Comparison of ENCODE assay signal across 16 cellular contexts in the genomic region with DNA sequence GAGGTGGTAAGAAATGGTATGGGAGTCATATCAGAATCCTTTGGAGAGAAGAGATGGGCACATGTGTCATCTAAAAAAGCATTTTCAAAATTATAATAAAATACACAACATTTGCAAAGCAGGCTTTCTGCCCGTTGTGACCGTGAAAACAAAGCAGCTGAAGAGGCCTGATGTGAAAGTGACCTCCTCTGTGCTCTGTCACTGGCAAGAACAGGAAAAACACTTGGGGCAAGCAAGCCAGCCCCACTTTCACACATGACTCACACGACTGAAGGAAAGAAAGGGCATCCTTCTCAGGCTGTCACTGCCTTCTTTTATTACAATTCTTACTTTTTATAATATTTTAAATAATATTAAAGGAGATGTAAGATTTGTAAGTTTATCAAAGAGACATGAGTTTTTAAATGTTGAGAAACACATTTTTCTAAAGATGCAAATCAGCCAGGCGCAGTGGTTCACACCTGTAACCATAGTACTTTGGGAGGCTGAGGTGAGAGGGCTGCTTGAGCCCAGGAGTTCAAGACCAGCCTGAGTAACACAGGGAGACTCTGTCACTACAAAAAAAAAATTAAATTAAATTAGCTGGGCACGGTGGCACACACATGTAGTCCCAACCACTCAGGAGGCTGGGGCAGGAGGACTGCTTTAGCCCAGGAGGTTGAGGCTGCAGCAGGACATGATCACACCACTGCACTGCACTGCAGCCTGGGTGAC.
DNase-seq lines count a peak whose midpoint lies in the region; ATAC-seq and TF ChIP-seq lines count a peak whose summit lies in the region.
"Had no signal": no experiment of that assay in that cellular context is flagged by ENCODE, and none has a peak within 500 bp of the region (broad histone marks: within the 10 kb centered on the region; RNA-seq: fewer than 3 reads in every experiment).

No MANE protein-coding gene starts in this region.

- H4K20me1 ChIP-seq in osteoblast (ENCODE audit: insufficient read depth, low read length): peaks cover 6% of the 10 kb centered on the region
- peaks cover 19% of the 10 kb centered on the region for H4K20me1 ChIP-seq in smooth muscle cell (ENCODE audit: low read depth)

- CTCF ChIA-PET in activated CD8-positive, alpha-beta memory T cell treated with anti-CD3 and anti-CD28 coated beads, Interleukin-2, amount 10 ng/mL, durations not matched to agents 7 days and 5 days (lab: Charles Lee): interaction anchor here (0.6 to 0.7 kb wide), 3 partner anchors 81 to 586 kb away, joined by 3 to 4 read pairs (median 3); no protein-coding TSS in a partner anchor
- CTCF ChIA-PET in activated B cell treated with CpG ODN at 0.5 μM for 24 hours (lab: Charles Lee): interaction anchor here (3.2 kb wide), 1 partner anchor 462 kb away, joined by 30 read pairs; no protein-coding TSS in a partner anchor

- H3K4me1 ChIP-seq in osteoblast (ENCODE audit: insufficient read depth, low read length) (no peaks in the 10 kb centered on the region), smooth muscle cell (ENCODE audit: low read depth) (no peaks in the 10 kb centered on the region), esophagus muscularis mucosa (peaks cover 0 to 15% (median 13%) of the 10 kb centered on the region in 4 donors)

- H2AFZ ChIP-seq in osteoblast (ENCODE audit: low read length) (no peak overlapping the region), smooth muscle cell (ENCODE audit: low read depth) (no peak overlapping the region)

- no peak for TF ChIP-seq EP300 in esophagus muscularis mucosa (IDR thresholded peaks at IDR 0.05)

- peak; percentile 30 for ATAC-seq in activated CD8-positive, alpha-beta memory T cell treated with anti-CD3 and anti-CD28 coated beads, Interleukin-2, amount 10 ng/mL, durations not matched to agents 7 days and 5 days
- ATAC-seq in GM21390 (IDR thresholded peaks at IDR 0.05; ENCODE audit: unreplicated experiment): peak; percentile 61
- ATAC-seq in activated B cell treated with CpG ODN at 0.5 μM for 24 hours (ENCODE audit: low read depth): peak; percentile 40
- ATAC-seq: mucosa of descending colon, Panc1 had no signal

- POLR2A ChIA-PET in activated B cell treated with CpG ODN at 0.5 μM for 24 hours (lab: Charles Lee): no interaction called here

- peaks cover 6% of the 10 kb centered on the region for H3K4me1 Mint-ChIP-seq in activated CD8-positive, alpha-beta memory T cell treated with anti-CD3 and anti-CD28 coated beads, Interleukin-2, amount 10 ng/mL, durations not matched to agents 7 days and 5 days
- H3K4me1 Mint-ChIP-seq in activated B cell treated with CpG ODN at 0.5 μM for 24 hours: peaks cover 6% of the 10 kb centered on the region

- H3K36me3 ChIP-seq in osteoblast (ENCODE audit: insufficient read depth, low read length) (no peaks in the 10 kb centered on the region), smooth muscle cell (ENCODE audit: low read depth) (no peaks in the 10 kb centered on the region), esophagus muscularis mucosa (no peaks in the 10 kb centered on the region)
- H3K36me3 ChIP-seq: cardiac muscle cell, HAP-1 had no signal

- no peaks in the 10 kb centered on the region for H3F3A ChIP-seq in smooth muscle cell (ENCODE audit: low read depth)

- intact Hi-C loops in activated B cell treated with CpG ODN at 0.5 μM for 24 hours (cut with micrococcal nuclease) (loop anchor here (2.0 kb wide), 3 partner anchors 177 to 1115 kb away; no protein-coding TSS in a partner anchor), esophagus muscularis mucosa (cut with DNase I) (loop anchor here (10.0 kb wide), 1 partner anchor 461 kb away; no protein-coding TSS in a partner anchor)

- no peak overlapping the region for H3K4me3 ChIP-seq in osteoblast (ENCODE audit: insufficient read depth, low read length)
- no peak overlapping the region for H3K4me3 ChIP-seq in smooth muscle cell
- no peak overlapping the region for H3K4me3 ChIP-seq in esophagus muscularis mucosa
- H3K4me3 ChIP-seq: cardiac muscle cell, HAP-1, mucosa of descending colon had no signal

- H3K27ac Mint-ChIP-seq in activated CD8-positive, alpha-beta memory T cell treated with anti-CD3 and anti-CD28 coated beads, Interleukin-2, amount 10 ng/mL, durations not matched to agents 7 days and 5 days: no peak overlapping the region
- peak overlapping the region; percentile 30 for H3K27ac Mint-ChIP-seq in activated B cell treated with CpG ODN at 0.5 μM for 24 hours
- H3K27ac Mint-ChIP-seq: activated T-helper 1 cell treated with anti-CD3 and anti-CD28 coated beads, Interleukin-12 subunit alpha, Interleukin-12 subunit beta, Interleukin-2, Interleukin-4 antibody, amounts not matched to agents 30 ng/mL and 10 ng/mL and 1 ng/mL, durations not matched to agents 14 hours and 24 hours and 36 hours had no signal

- no peak for TF ChIP-seq POLR2A in esophagus muscularis mucosa (IDR thresholded peaks at IDR 0.05; ENCODE audit: low read depth)

- H3K27me3 Mint-ChIP-seq in activated CD8-positive, alpha-beta memory T cell treated with anti-CD3 and anti-CD28 coated beads, Interleukin-2, amount 10 ng/mL, durations not matched to agents 7 days and 5 days: no peaks in the 10 kb centered on the region
- H3K27me3 Mint-ChIP-seq in activated B cell treated with CpG ODN at 0.5 μM for 24 hours: no peaks in the 10 kb centered on the region

- no peak for TF ChIP-seq CTCF in activated B cell treated with CpG ODN at 0.5 μM for 24 hours (IDR thresholded peaks at IDR 0.05)
- TF ChIP-seq CTCF in osteoblast (IDR thresholded peaks at IDR 0.05; ENCODE audit: extremely low read depth, low read depth, low read length): no peak
- no peak for TF ChIP-seq CTCF in smooth muscle cell (IDR thresholded peaks at IDR 0.05; ENCODE audit: borderline replicate concordance, insufficient read depth, poor library complexity, severe bottlenecking)
- TF ChIP-seq CTCF in esophagus muscularis mucosa (IDR thresholded peaks at IDR 0.05): no peak

- no peaks in the 10 kb centered on the region for H3K36me3 Mint-ChIP-seq in activated CD8-positive, alpha-beta memory T cell treated with anti-CD3 and anti-CD28 coated beads, Interleukin-2, amount 10 ng/mL, durations not matched to agents 7 days and 5 days
- H3K36me3 Mint-ChIP-seq in activated B cell treated with CpG ODN at 0.5 μM for 24 hours (ENCODE audit: low read depth): no peaks in the 10 kb centered on the region

- H3K4me2 ChIP-seq in osteoblast (ENCODE audit: insufficient read depth, low read length) (no peak overlapping the region), smooth muscle cell (no peak overlapping the region)

- no peaks in the 10 kb centered on the region for H3K27me3 ChIP-seq in osteoblast (ENCODE audit: insufficient read depth, low read length)
- no peaks in the 10 kb centered on the region for H3K27me3 ChIP-seq in smooth muscle cell (ENCODE audit: low read depth)
- no peaks in the 10 kb centered on the region for H3K27me3 ChIP-seq in esophagus muscularis mucosa
- H3K27me3 ChIP-seq: cardiac muscle cell had no signal

- no peak overlapping the region for H3K9ac ChIP-seq in smooth muscle cell (ENCODE audit: low read depth)

- H3K27ac ChIP-seq in osteoblast (ENCODE audit: low read depth, low read length) (no peak overlapping the region), smooth muscle cell (ENCODE audit: low read depth) (no peak overlapping the region), esophagus muscularis mucosa (replicated peaks in 1 of 4) (no peak overlapping the region)
- H3K27ac ChIP-seq: cardiac muscle cell, epithelial cell of prostate had no signal

- no peaks in the 10 kb centered on the region for H3K9me3 Mint-ChIP-seq in activated CD8-positive, alpha-beta memory T cell treated with anti-CD3 and anti-CD28 coated beads, Interleukin-2, amount 10 ng/mL, durations not matched to agents 7 days and 5 days (ENCODE audit: low read depth)
- no peaks in the 10 kb centered on the region for H3K9me3 Mint-ChIP-seq in activated B cell treated with CpG ODN at 0.5 μM for 24 hours
- H3K9me3 Mint-ChIP-seq: activated T-helper 1 cell treated with anti-CD3 and anti-CD28 coated beads, Interleukin-12 subunit alpha, Interleukin-12 subunit beta, Interleukin-2, Interleukin-4 antibody, amounts not matched to agents 30 ng/mL and 10 ng/mL and 1 ng/mL, durations not matched to agents 14 hours and 24 hours and 36 hours had no signal

- no peaks in the 10 kb centered on the region for H3K9me3 ChIP-seq in osteoblast (ENCODE audit: low read depth, low read length)
- no peaks in the 10 kb centered on the region for H3K9me3 ChIP-seq in smooth muscle cell (replicated peaks; ENCODE audit: low read depth)
- no peaks in the 10 kb centered on the region for H3K9me3 ChIP-seq in esophagus muscularis mucosa
- H3K9me3 ChIP-seq: HAP-1, mucosa of descending colon had no signal

- 85% methylated on average over 5 of the region's 5 CpGs for WGBS in smooth muscle cell (ENCODE audit: low lambda C conversion rate)
- 79% methylated on average over 5 of the region's 5 CpGs for WGBS in esophagus muscularis mucosa

- no peaks in the 10 kb centered on the region for H3K79me2 ChIP-seq in osteoblast (ENCODE audit: insufficient read depth, low read length)
- H3K79me2 ChIP-seq in smooth muscle cell (ENCODE audit: low read depth): no peaks in the 10 kb centered on the region

- DNase-seq in activated CD8-positive, alpha-beta memory T cell treated with anti-CD3 and anti-CD28 coated beads, Interleukin-2, amount 10 ng/mL, durations not matched to agents 7 days and 5 days: peak; percentile 46
- no peak for DNase-seq in activated CD8-positive, alpha-beta memory T cell treated with anti-CD3 and anti-CD28 coated beads for 24 hours
- DNase-seq in activated B cell treated with CpG ODN at 0.5 μM for 24 hours (no peak), osteoblast (ENCODE audit: insufficient read length, low spot score, missing footprints) (peak; percentile 44), iPS-NIHi11 (ENCODE audit: low spot score) (no peak), smooth muscle cell (lab: John Stamatoyannopoulos, UW; ENCODE audit: unreplicated experiment) (no peak), esophagus muscularis mucosa (ENCODE audit: extremely low spot score) (no peak)
- DNase-seq: DMS153, mucosa of descending colon, NCI-H2107 had no signal

- H3K4me3 Mint-ChIP-seq in activated CD8-positive, alpha-beta memory T cell treated with anti-CD3 and anti-CD28 coated beads, Interleukin-2, amount 10 ng/mL, durations not matched to agents 7 days and 5 days: no peak overlapping the region
- H3K4me3 Mint-ChIP-seq in activated B cell treated with CpG ODN at 0.5 μM for 24 hours: no peak overlapping the region
- H3K4me3 Mint-ChIP-seq: activated T-helper 1 cell treated with anti-CD3 and anti-CD28 coated beads, Interleukin-12 subunit alpha, Interleukin-12 subunit beta, Interleukin-2, Interleukin-4 antibody, amounts not matched to agents 30 ng/mL and 10 ng/mL and 1 ng/mL, durations not matched to agents 14 hours and 24 hours and 36 hours had no signal

Comparison
In these comparisons a context has a peak if more than half of its experiments do, and no peak if none do; other contexts are left out.
1. DNase-seq: peak in activated CD8-positive, alpha-beta memory T cell treated with anti-CD3 and anti-CD28 coated beads, Interleukin-2, amount 10 ng/mL, durations not matched to agents 7 days and 5 days (single experiment) and osteoblast (single experiment); none in activated CD8-positive, alpha-beta memory T cell treated with anti-CD3 and anti-CD28 coated beads for 24 hours (single experiment), activated B cell treated with CpG ODN at 0.5 μM for 24 hours (single experiment), iPS-NIHi11 (single experiment), smooth muscle cell (single experiment) and esophagus muscularis mucosa (single experiment).
2. Peak in every context shown above with its lines, with median percentiles within 50 percentile points of each other: ATAC-seq.